ENCODE assay signal across 1 cellular context in genomic region chr16:79601092-79601977, GRCh38.
TF ChIP-seq lines count a peak whose summit lies in the region.

No MANE protein-coding gene starts in this region.

TF ChIP-seq in HepG2, 621 proteins besides CTCF, POLR2A, EP300 and RAD21 (continued from another document and continues in another):
- peak; percentile 63; the same call in 1 of the 2 replicates for TF ChIP-seq ZNF318 (CRISPR knock-in tag; IDR thresholded peaks at IDR 0.05)
- TF ChIP-seq ATF6 (CRISPR knock-in tag; conservative IDR thresholded peaks at IDR 0.05), result no peak
- TF ChIP-seq BRCA1 (CRISPR knock-in tag; IDR thresholded peaks at IDR 0.05), result no peak
- TF ChIP-seq JDP2 (CRISPR knock-in tag; IDR thresholded peaks at IDR 0.05; ENCODE audit: borderline replicate concordance), result no peak
- no peak for TF ChIP-seq LCORL (IDR thresholded peaks at IDR 0.05)
- TF ChIP-seq LCORL (CRISPR knock-in tag; IDR thresholded peaks at IDR 0.05), result no peak; the same call in 1 of the 2 replicates
- no peak for TF ChIP-seq ZNF275 (CRISPR knock-in tag; IDR thresholded peaks at IDR 0.05; ENCODE audit: borderline replicate concordance)
- no peak for TF ChIP-seq HOXA7 (CRISPR knock-in tag; IDR thresholded peaks at IDR 0.05)
- no peak for TF ChIP-seq SMC3 (IDR thresholded peaks at IDR 0.05; ENCODE audit: low read length)
- TF ChIP-seq ZNF619 (CRISPR knock-in tag; IDR thresholded peaks at IDR 0.05), result no peak
- peak; percentile 58 for TF ChIP-seq ATF7-NPFF (CRISPR knock-in tag; IDR thresholded peaks at IDR 0.05; ENCODE audit: low read depth)
- TF ChIP-seq ZFP62 (CRISPR knock-in tag; IDR thresholded peaks at IDR 0.05), result no peak
- 0 out of 2 replicates have a peak, but pooled peaks have one; percentile 14 for TF ChIP-seq KDM3A (CRISPR knock-in tag; IDR thresholded peaks at IDR 0.05; ENCODE audit: low read depth)
- no peak for TF ChIP-seq ZNF879 (CRISPR knock-in tag; IDR thresholded peaks at IDR 0.05)
- no peak for TF ChIP-seq SMYD3 (CRISPR knock-in tag; IDR thresholded peaks at IDR 0.05)
- no peak for TF ChIP-seq NFE2L1 (CRISPR knock-in tag; IDR thresholded peaks at IDR 0.05; ENCODE audit: borderline replicate concordance)
- peak; percentile 79 for TF ChIP-seq HOXA3 (CRISPR knock-in tag; IDR thresholded peaks at IDR 0.05)
- no peak for TF ChIP-seq ZFYVE20 (CRISPR knock-in tag; IDR thresholded peaks at IDR 0.05; ENCODE audit: borderline replicate concordance, low read depth)
- no peak for TF ChIP-seq ISX (CRISPR knock-in tag; conservative IDR thresholded peaks at IDR 0.05)
- TF ChIP-seq NR3C1 (CRISPR knock-in tag; IDR thresholded peaks at IDR 0.05), result no peak
- no peak for TF ChIP-seq FOSL1 (CRISPR knock-in tag; IDR thresholded peaks at IDR 0.05; ENCODE audit: borderline replicate concordance)
- no peak for TF ChIP-seq ARNTL (CRISPR knock-in tag; IDR thresholded peaks at IDR 0.05)
- TF ChIP-seq ZNF33A (CRISPR knock-in tag; IDR thresholded peaks at IDR 0.05; ENCODE audit: borderline replicate concordance), result no peak
- peak; percentile 67; the same call in 1 of the 2 replicates for TF ChIP-seq ZNF703 (CRISPR knock-in tag; IDR thresholded peaks at IDR 0.05; ENCODE audit: borderline replicate concordance)
- no peak for TF ChIP-seq ZNF597 (CRISPR knock-in tag; IDR thresholded peaks at IDR 0.05)
- no peak; the same call in 1 of the 2 replicates for TF ChIP-seq ZNF383 (CRISPR knock-in tag; IDR thresholded peaks at IDR 0.05; ENCODE audit: borderline replicate concordance)
- no peak for TF ChIP-seq PREB (CRISPR knock-in tag; IDR thresholded peaks at IDR 0.05)
- no peak for TF ChIP-seq ZBTB25 (CRISPR knock-in tag; IDR thresholded peaks at IDR 0.05)
- peak; percentile 52; the same call in 1 of the 2 replicates for TF ChIP-seq THRA (CRISPR knock-in tag; IDR thresholded peaks at IDR 0.05; ENCODE audit: borderline replicate concordance)
- 0 out of 2 replicates have a peak, but pooled peaks have one; percentile 13 for TF ChIP-seq PBX2 (CRISPR knock-in tag; IDR thresholded peaks at IDR 0.05)
- no peak for TF ChIP-seq FIP1L1 (IDR thresholded peaks at IDR 0.05; ENCODE audit: borderline replicate concordance, insufficient read depth, low read depth, low read length)
- peak; percentile 56; the same call in 1 of the 2 replicates for TF ChIP-seq ZNF607 (CRISPR knock-in tag; IDR thresholded peaks at IDR 0.05; ENCODE audit: borderline replicate concordance)
- 0 out of 2 replicates have a peak, but pooled peaks have one; percentile 58 for TF ChIP-seq ZNF280D (CRISPR knock-in tag; IDR thresholded peaks at IDR 0.05)
- peak; percentile 95 for TF ChIP-seq HNF4A (CRISPR knock-in tag; IDR thresholded peaks at IDR 0.05)
- TF ChIP-seq KLF9 (CRISPR knock-in tag; IDR thresholded peaks at IDR 0.05; ENCODE audit: low read depth), result no peak
